Comparison of ENCODE assay signal across 1 cellular context in the genomic region with DNA sequence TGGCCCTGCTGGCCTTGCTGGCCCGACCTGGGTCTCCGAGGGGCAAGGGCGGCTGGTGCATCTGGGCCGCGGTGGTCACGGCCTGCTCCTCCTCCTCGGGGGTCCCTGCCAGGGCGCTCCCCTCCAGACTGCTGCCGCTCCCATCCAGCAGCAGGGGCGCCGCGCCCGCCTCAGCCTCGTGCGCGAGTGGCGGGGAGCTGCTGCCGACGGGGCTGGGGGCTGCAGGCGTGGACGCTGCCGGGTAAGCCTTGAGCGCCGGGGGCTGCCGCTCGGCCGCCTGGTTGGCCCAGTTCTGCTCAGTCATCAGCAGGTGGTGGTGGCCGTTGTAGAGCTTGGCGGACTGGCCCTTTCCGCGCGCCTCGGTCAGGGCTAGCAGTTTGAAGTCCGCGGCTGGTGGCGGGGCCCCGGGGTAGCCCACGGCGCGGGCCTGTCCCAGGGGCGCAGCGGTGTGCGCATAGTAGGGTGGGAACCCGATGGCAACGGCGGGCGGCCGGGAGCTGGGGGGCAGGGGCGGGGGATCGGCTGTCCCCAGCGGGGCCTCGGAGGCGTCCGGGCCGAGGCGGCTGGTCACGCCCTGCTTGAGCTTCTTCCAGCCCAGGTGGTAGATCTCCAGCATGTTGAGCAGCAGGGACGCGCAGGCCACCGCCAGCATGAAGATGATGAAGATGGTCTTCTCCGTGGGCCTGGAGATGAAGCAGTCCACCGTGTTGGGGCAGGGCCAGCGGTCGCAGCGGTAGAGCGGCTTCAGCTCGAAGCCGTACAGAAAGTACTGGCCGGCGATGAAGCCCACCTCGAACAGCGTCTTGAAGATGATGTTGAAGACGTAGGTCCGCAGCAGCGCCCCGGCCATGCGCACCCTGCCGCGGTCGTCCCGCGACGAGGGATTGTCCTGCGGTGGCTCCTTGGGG.
TF ChIP-seq lines count a peak whose summit lies in the region.

No MANE protein-coding gene starts in this region.

TF ChIP-seq in GM23338, 12 proteins besides CTCF, POLR2A, EP300 and RAD21:
- TF ChIP-seq EZH2 (IDR thresholded peaks at IDR 0.05; ENCODE audit: low read depth, unreplicated experiment) = no peak
- TF ChIP-seq, protein P1, sequence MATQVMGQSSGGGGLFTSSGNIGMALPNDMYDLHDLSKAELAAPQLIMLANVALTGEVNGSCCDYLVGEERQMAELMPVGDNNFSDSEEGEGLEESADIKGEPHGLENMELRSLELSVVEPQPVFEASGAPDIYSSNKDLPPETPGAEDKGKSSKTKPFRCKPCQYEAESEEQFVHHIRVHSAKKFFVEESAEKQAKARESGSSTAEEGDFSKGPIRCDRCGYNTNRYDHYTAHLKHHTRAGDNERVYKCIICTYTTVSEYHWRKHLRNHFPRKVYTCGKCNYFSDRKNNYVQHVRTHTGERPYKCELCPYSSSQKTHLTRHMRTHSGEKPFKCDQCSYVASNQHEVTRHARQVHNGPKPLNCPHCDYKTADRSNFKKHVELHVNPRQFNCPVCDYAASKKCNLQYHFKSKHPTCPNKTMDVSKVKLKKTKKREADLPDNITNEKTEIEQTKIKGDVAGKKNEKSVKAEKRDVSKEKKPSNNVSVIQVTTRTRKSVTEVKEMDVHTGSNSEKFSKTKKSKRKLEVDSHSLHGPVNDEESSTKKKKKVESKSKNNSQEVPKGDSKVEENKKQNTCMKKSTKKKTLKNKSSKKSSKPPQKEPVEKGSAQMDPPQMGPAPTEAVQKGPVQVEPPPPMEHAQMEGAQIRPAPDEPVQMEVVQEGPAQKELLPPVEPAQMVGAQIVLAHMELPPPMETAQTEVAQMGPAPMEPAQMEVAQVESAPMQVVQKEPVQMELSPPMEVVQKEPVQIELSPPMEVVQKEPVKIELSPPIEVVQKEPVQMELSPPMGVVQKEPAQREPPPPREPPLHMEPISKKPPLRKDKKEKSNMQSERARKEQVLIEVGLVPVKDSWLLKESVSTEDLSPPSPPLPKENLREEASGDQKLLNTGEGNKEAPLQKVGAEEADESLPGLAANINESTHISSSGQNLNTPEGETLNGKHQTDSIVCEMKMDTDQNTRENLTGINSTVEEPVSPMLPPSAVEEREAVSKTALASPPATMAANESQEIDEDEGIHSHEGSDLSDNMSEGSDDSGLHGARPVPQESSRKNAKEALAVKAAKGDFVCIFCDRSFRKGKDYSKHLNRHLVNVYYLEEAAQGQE (IDR thresholded peaks at IDR 0.05; ENCODE audit: unreplicated experiment) = no peak
- TF ChIP-seq POLR2AphosphoS5 (IDR thresholded peaks at IDR 0.05; ENCODE audit: low read depth) = no peak
- no peak for TF ChIP-seq JUNB (IDR thresholded peaks at IDR 0.05; ENCODE audit: unreplicated experiment)
- no peak for TF ChIP-seq ZNF331 (CRISPR knock-in tag; IDR thresholded peaks at IDR 0.05; ENCODE audit: low read depth)
- TF ChIP-seq, protein P2, sequence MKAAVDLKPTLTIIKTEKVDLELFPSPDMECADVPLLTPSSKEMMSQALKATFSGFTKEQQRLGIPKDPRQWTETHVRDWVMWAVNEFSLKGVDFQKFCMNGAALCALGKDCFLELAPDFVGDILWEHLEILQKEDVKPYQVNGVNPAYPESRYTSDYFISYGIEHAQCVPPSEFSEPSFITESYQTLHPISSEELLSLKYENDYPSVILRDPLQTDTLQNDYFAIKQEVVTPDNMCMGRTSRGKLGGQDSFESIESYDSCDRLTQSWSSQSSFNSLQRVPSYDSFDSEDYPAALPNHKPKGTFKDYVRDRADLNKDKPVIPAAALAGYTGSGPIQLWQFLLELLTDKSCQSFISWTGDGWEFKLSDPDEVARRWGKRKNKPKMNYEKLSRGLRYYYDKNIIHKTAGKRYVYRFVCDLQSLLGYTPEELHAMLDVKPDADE (IDR thresholded peaks at IDR 0.05) = no peak
- TF ChIP-seq, protein P3, sequence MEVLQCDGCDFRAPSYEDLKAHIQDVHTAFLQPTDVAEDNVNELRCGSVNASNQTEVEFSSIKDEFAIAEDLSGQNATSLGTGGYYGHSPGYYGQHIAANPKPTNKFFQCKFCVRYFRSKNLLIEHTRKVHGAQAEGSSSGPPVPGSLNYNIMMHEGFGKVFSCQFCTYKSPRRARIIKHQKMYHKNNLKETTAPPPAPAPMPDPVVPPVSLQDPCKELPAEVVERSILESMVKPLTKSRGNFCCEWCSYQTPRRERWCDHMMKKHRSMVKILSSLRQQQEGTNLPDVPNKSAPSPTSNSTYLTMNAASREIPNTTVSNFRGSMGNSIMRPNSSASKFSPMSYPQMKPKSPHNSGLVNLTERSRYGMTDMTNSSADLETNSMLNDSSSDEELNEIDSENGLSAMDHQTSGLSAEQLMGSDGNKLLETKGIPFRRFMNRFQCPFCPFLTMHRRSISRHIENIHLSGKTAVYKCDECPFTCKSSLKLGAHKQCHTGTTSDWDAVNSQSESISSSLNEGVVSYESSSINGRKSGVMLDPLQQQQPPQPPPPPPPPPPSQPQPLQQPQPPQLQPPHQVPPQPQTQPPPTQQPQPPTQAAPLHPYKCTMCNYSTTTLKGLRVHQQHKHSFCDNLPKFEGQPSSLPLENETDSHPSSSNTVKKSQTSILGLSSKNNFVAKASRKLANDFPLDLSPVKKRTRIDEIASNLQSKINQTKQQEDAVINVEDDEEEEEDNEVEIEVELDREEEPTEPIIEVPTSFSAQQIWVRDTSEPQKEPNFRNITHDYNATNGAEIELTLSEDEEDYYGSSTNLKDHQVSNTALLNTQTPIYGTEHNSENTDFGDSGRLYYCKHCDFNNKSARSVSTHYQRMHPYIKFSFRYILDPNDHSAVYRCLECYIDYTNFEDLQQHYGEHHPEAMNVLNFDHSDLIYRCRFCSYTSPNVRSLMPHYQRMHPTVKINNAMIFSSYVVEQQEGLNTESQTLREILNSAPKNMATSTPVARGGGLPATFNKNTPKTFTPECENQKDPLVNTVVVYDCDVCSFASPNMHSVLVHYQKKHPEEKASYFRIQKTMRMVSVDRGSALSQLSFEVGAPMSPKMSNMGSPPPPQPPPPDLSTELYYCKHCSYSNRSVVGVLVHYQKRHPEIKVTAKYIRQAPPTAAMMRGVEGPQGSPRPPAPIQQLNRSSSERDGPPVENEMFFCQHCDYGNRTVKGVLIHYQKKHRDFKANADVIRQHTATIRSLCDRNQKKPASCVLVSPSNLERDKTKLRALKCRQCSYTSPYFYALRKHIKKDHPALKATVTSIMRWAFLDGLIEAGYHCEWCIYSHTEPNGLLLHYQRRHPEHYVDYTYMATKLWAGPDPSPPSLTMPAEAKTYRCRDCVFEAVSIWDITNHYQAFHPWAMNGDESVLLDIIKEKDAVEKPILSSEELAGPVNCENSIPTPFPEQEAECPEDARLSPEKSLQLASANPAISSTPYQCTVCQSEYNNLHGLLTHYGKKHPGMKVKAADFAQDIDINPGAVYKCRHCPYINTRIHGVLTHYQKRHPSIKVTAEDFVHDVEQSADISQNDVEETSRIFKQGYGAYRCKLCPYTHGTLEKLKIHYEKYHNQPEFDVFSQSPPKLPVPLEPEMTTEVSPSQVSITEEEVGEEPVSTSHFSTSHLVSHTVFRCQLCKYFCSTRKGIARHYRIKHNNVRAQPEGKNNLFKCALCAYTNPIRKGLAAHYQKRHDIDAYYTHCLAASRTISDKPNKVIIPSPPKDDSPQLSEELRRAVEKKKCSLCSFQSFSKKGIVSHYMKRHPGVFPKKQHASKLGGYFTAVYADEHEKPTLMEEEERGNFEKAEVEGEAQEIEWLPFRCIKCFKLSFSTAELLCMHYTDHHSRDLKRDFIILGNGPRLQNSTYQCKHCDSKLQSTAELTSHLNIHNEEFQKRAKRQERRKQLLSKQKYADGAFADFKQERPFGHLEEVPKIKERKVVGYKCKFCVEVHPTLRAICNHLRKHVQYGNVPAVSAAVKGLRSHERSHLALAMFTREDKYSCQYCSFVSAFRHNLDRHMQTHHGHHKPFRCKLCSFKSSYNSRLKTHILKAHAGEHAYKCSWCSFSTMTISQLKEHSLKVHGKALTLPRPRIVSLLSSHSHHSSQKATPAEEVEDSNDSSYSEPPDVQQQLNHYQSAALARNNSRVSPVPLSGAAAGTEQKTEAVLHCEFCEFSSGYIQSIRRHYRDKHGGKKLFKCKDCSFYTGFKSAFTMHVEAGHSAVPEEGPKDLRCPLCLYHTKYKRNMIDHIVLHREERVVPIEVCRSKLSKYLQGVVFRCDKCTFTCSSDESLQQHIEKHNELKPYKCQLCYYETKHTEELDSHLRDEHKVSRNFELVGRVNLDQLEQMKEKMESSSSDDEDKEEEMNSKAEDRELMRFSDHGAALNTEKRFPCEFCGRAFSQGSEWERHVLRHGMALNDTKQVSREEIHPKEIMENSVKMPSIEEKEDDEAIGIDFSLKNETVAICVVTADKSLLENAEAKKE (CRISPR knock-in tag; IDR thresholded peaks at IDR 0.05) = no peak
- TF ChIP-seq ZNF114 (CRISPR knock-in tag; IDR thresholded peaks at IDR 0.05) = no peak
- no peak for TF ChIP-seq STAT1 (IDR thresholded peaks at IDR 0.05; ENCODE audit: unreplicated experiment)
- TF ChIP-seq CREB1 (CRISPR knock-in tag; IDR thresholded peaks at IDR 0.05; ENCODE audit: low read depth) = no peak
- no peak for TF ChIP-seq NANOG (IDR thresholded peaks at IDR 0.05; ENCODE audit: borderline replicate concordance)
- TF ChIP-seq EZH2phosphoT487 (IDR thresholded peaks at IDR 0.05; ENCODE audit: unreplicated experiment) = no peak
